8 cellular contexts compared by ENCODE assay signal in the genomic region with DNA sequence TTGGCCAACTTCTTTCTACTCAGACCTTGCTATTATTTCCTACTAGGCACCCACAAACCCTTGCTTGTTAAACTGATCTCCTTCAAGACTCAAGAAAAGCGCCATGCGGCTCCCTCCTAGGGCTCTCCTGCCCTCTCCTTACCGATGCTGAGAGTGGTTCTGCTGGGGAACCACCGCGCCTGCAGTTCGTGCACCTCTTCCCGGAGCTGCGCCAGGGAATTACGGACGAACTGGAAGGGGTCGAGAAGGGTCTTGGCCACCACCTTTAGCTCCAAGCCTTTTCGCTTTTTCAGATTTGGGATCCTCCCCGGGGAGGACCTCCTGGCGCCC.
DNase-seq lines count a peak whose midpoint lies in the region; ATAC-seq and TF ChIP-seq lines count a peak whose summit lies in the region.
"Not testable (repeated sequence)": the region's sequence is repeated elsewhere in the genome, so short reads cannot be mapped to it uniquely, and the experiment has no call there.

No MANE protein-coding gene starts in this region.

- not testable (repeated sequence) for TF ChIP-seq CTCF in BE2C (IDR thresholded peaks at IDR 0.05; ENCODE audit: low read depth, low read length); foreskin fibroblast (IDR thresholded peaks at IDR 0.05; ENCODE audit: low read depth, low read length); osteocyte (IDR thresholded peaks at IDR 0.05); testis (IDR thresholded peaks at IDR 0.05)
- TF ChIP-seq CTCF in KMS-11 (conservative IDR thresholded peaks at IDR 0.05; ENCODE audit: low read depth, low read length) (0 out of 2 replicates have a peak, but pooled peaks have one; percentile 28), cardiac fibroblast (IDR thresholded peaks at IDR 0.05; ENCODE audit: low read depth, low read length) (peak; percentile 11)

- not testable (repeated sequence) for DNase-seq in BE2C; cardiac fibroblast (ENCODE audit: low read depth in 2 of 2); foreskin fibroblast; osteocyte (ENCODE audit: extremely low spot score, unreplicated experiment); testis

- peaks cover 15% of the 10 kb centered on the region; the same call in 1 of the 2 replicates for H3K79me2 ChIP-seq in KMS-11 (ENCODE audit: insufficient read depth, low read depth)

- not testable (repeated sequence) for H3K27me3 ChIP-seq in BE2C; KMS-11 (ENCODE audit: insufficient read depth, low read depth); testis
- peaks cover 41% of the 10 kb centered on the region for H3K27me3 ChIP-seq in iPS-20b (ENCODE audit: insufficient read depth, low read length)

- peak overlapping the region; percentile 74 for H3K4me2 ChIP-seq in KMS-11

- not testable (repeated sequence) for H3K9me3 ChIP-seq in BE2C; iPS-20b (ENCODE audit: insufficient read depth, low read depth, low read length); testis

- H4K20me1 ChIP-seq in KMS-11 (ENCODE audit: insufficient read depth), result not testable (repeated sequence)

- peak overlapping the region; percentile 70 for H2AFZ ChIP-seq in KMS-11 (ENCODE audit: low read depth)

- TF ChIP-seq POLR2A in testis (IDR thresholded peaks at IDR 0.05), result not testable (repeated sequence)

- not testable (repeated sequence) for H3K4me1 ChIP-seq in BE2C; iPS-20b (ENCODE audit: insufficient read depth, low read length); testis
- peaks cover 43% of the 10 kb centered on the region for H3K4me1 ChIP-seq in KMS-11 (ENCODE audit: low read depth, poor library complexity, severe bottlenecking)

- not testable (repeated sequence) for H3K9me3 Mint-ChIP-seq in osteocyte (ENCODE audit: unreplicated experiment)

- H3K27ac ChIP-seq in KMS-11 (peak overlapping the region; percentile 54), testis (peak overlapping the region; percentile 13 to 59)
- not testable (repeated sequence) for H3K27ac ChIP-seq in iPS-20b (ENCODE audit: low read length)

- H3K27ac Mint-ChIP-seq in osteocyte (ENCODE audit: unreplicated experiment), result not testable (repeated sequence)

- intact Hi-C loops in testis (cut with DNase I; ENCODE audit: low total_unique reads), result not testable (repeated sequence)

- not testable (repeated sequence) for H3K36me3 Mint-ChIP-seq in osteocyte (ENCODE audit: unreplicated experiment)

- peaks cover 12% of the 10 kb centered on the region for H3K4me1 Mint-ChIP-seq in osteocyte (ENCODE audit: unreplicated experiment)

- peaks cover 33% of the 10 kb centered on the region for H3K27me3 Mint-ChIP-seq in osteocyte (ENCODE audit: unreplicated experiment)

- peak overlapping the region; percentile 86 for H3K9ac ChIP-seq in KMS-11
- not testable (repeated sequence) for H3K9ac ChIP-seq in iPS-20b (ENCODE audit: low read depth, low read length)

- peak overlapping the region; percentile 28 for H3K4me3 Mint-ChIP-seq in osteocyte (ENCODE audit: unreplicated experiment)

- H3K36me3 ChIP-seq in BE2C; KMS-11 (ENCODE audit: insufficient read depth); iPS-20b (ENCODE audit: insufficient read depth, low read depth, low read length); testis (ENCODE audit: low read depth, missing control alignments): not testable (repeated sequence)

- H3K4me3 ChIP-seq in BE2C (ENCODE audit: low read depth, low read length) (peak overlapping the region; percentile 73), cardiac fibroblast (replicated peaks in 1 of 2; ENCODE audit: low read depth in 2 of 2, low read length in 2 of 2) (peak overlapping the region; percentile 65 to 67), foreskin fibroblast (ENCODE audit: low read depth in 1 of 2, low read length in 2 of 2) (peak overlapping the region; percentile 43 to 44), iPS-20b (ENCODE audit: low read length) (peak overlapping the region; percentile 69), testis (peak overlapping the region; percentile 51 to 66)
- H3K4me3 ChIP-seq in KMS-11 (IDR thresholded peaks at IDR 0.05; ENCODE audit: insufficient read depth, low read depth, low read length), result not testable (repeated sequence)

- WGBS in testis, 2 donors, result 2 to 3% methylated on average over 11 to 14 of the region's 14 CpGs

- peak; percentile 70 for ATAC-seq in SK-N-SH treated with all-trans-retinoic acid at 6 μM for 48 hours
